Comparison of ENCODE assay signal across 9 cellular contexts in the genomic region with DNA sequence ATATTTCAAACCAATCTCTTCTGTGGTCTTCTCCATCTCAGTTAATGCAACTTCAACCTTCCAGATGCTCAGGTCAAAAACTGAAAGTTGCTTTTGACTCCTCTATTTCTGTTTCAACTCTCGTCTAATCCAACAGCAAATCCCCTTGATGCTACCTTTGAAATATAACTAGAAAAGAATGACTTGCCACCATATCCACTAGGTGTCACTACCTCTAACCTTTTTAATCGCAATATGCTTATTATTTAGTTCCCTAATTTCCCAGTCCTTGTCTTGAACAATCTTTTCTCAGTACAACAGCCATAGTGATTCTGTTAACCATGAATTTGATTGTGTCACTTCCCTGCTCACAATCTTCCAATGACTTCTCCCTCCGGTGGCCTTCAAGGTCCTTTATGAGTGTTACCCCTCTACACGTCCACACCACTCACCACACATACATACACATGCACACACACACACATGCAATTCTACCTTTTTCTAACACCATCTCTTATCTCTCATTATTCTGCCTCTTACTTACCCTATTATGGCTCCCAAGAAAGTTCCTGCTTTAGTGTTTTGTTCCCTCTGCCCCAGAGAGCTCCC.
DNase-seq lines count a peak whose midpoint lies in the region; ATAC-seq, FAIRE-seq and TF ChIP-seq lines count a peak whose summit lies in the region.
"Had no signal": no experiment of that assay in that cellular context is flagged by ENCODE, and none has a peak within 500 bp of the region (broad histone marks: within the 10 kb centered on the region; RNA-seq: fewer than 3 reads in every experiment).

No MANE protein-coding gene starts in this region.

- no peaks in the 10 kb centered on the region for H3K27me3 Mint-ChIP-seq in endothelial cell (ENCODE audit: unreplicated experiment)

- no peaks in the 10 kb centered on the region for H3K9me3 Mint-ChIP-seq in endothelial cell (ENCODE audit: unreplicated experiment)

- DNase-seq in NCI-H446 (lab: John Stamatoyannopoulos, UW) (peak; percentile 38 to 58), endothelial cell (ENCODE audit: low spot score) (no peak), GOT3 (lab: John Stamatoyannopoulos, UW) (no peak), foreskin melanocyte (no peak), head of caudate nucleus (no peak)
- no peak for DNase-seq in activated CD8-positive, alpha-beta memory T cell treated with anti-CD3 and anti-CD28 coated beads for 24 hours
- DNase-seq: IMR-90 had no signal

- peak; percentile 37 for TF ChIP-seq CTCF in endothelial cell (IDR thresholded peaks at IDR 0.05; ENCODE audit: unreplicated experiment)

- H3K4me1 Mint-ChIP-seq in endothelial cell (ENCODE audit: unreplicated experiment), result no peaks in the 10 kb centered on the region

- H3K36me3 Mint-ChIP-seq in endothelial cell (ENCODE audit: low read depth, unreplicated experiment), result no peaks in the 10 kb centered on the region

- intact Hi-C loops in head of caudate nucleus (cut with DNase I), result no loop called here

- H3K4me3 Mint-ChIP-seq in endothelial cell (ENCODE audit: unreplicated experiment), result no peak overlapping the region

- H3K27ac Mint-ChIP-seq in endothelial cell (ENCODE audit: unreplicated experiment), result no peak overlapping the region

- FAIRE-seq in G401.6 (lab: Jason Lieb, UNC), result peak; percentile 27

- peak; percentile 73 for ATAC-seq in GM21723 (IDR thresholded peaks at IDR 0.05; ENCODE audit: unreplicated experiment)

Comparison
In these comparisons a context has a peak if more than half of its experiments do, and no peak if none do; other contexts are left out.
1. DNase-seq: peak in NCI-H446 (2 of 2); none in endothelial cell (single experiment), GOT3 (single experiment), activated CD8-positive, alpha-beta memory T cell treated with anti-CD3 and anti-CD28 coated beads for 24 hours (single experiment), foreskin melanocyte (single experiment) and head of caudate nucleus (0 of 42).